8 cellular contexts compared by ENCODE assay signal in the genomic region with DNA sequence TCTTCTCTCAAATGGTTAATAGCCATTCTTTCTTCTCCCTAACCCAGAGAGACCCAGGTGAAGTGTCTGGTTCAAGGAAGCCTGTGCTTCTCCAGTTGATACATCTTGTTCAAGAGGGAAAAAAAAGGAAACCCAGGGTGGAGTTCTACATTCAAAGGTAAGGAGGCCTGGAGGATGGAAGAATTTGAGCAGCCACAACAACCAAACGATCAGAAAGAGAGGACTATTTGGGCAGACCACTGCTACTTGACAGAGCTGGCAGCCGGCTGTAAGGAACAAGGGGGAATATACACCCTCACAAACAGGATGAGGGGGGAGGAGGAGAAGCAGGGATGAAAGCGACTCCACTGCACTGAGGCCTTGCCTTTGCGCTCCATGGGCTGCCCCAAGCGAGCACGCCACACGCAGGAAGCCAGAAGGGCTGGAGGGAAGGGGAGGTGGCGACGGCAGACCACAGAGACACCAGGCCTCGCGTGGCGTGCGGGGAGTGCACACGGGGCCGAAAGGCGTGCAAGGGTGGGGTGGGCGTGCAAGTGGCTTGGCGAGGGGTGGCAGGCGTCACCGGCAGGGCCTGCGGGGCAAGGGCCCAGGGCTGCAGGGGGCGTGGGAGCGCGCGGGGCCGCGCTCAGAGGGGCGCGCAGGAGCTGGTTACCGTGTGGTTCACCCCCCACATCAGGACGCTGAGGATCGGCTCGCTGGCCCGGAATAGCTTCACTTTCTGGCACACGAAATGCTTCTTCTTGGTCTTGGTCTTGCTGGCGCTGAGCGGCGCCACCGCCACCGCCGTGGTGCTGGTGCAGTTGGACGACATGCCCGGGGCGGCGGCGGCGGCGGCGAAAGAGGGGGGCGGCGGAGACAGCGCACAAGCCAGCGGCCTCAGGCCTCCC. TPM values are rescaled to one million over a fixed set of nuclear protein-coding genes. Genes with fewer than 3 reads are reported as not detected.
DNase-seq lines count a peak whose midpoint lies in the region; ATAC-seq, FAIRE-seq and TF ChIP-seq lines count a peak whose summit lies in the region.

No MANE protein-coding gene starts in this region.

- intact Hi-C loops in Right ventricle myocardium inferior (cut with DNase I) (loop anchor here (5.0 kb wide), 2 partner anchors 47 to 92 kb away; partner anchors contain the start of genes MLLT6 and PSMB3), pancreas (cut with DNase I) (no loop called here)

- WGBS in pancreas, 2 donors, result 0% methylated on average over 38 to 53 of the region's 53 CpGs
- WGBS in upper lobe of left lung, 2 donors, result 0% methylated on average over 11 to 13 of the region's 53 CpGs

- peak overlapping the region; percentile 97 to 100 (median 100) for H3K27ac ChIP-seq in pancreas
- H3K27ac ChIP-seq in upper lobe of left lung, result peak overlapping the region; percentile 99 to 100 (median 100)

- TF ChIP-seq POLR2A in upper lobe of left lung (IDR thresholded peaks at IDR 0.05), result no peak

- no peak for TF ChIP-seq EP300 in upper lobe of left lung (IDR thresholded peaks at IDR 0.05)

- peaks cover 0 to 21% (median 5%) of the 10 kb centered on the region in 3 donors for H3K36me3 ChIP-seq in pancreas
- H3K36me3 ChIP-seq in upper lobe of left lung, result peaks cover 14 to 30% (median 25%) of the 10 kb centered on the region in 4 donors

- H3K4me3 ChIP-seq in pancreas (peak overlapping the region; percentile 87 to 90 (median 89)), upper lobe of left lung (peak overlapping the region; percentile 87 to 98 (median 97))

- H3K9me3 ChIP-seq in pancreas, result no peaks in the 10 kb centered on the region
- no peaks in the 10 kb centered on the region for H3K9me3 ChIP-seq in upper lobe of left lung

- no peak for FAIRE-seq in pancreas (lab: Jason Lieb, UNC)

- no peaks in the 10 kb centered on the region for H3K27me3 ChIP-seq in pancreas
- H3K27me3 ChIP-seq in upper lobe of left lung, result no peaks in the 10 kb centered on the region

- TF ChIP-seq CTCF in pancreas (IDR thresholded peaks at IDR 0.05) (no peak), upper lobe of left lung (IDR thresholded peaks at IDR 0.05) (peak in 1 of 6 experiments; percentile 11)

- H3K4me1 ChIP-seq in pancreas (peaks cover 6 to 29% (median 16%) of the 10 kb centered on the region in 3 donors), upper lobe of left lung (peaks cover 28 to 46% (median 34%) of the 10 kb centered on the region in 4 donors)

- peak; percentile 60 for DNase-seq in AG08396 (ENCODE audit: low spot score)
- DNase-seq in RKO (ENCODE audit: low spot score), result peak; percentile 56
- peak; percentile 54 for DNase-seq in activated naive CD4-positive, alpha-beta T cell treated with anti-CD3 and anti-CD28 coated beads, Interleukin-2, amount 50 U/mL, for 16 hours
- DNase-seq in Right ventricle myocardium inferior (ENCODE audit: missing footprints), result peak; percentile 83
- DNase-seq in pancreas, result peak in 3 of 6 donors; percentile 40 to 84 (median 51)
- peak in 1 of 2 donors; percentile 56 for DNase-seq in upper lobe of left lung

- ATAC-seq in GM18868 (IDR thresholded peaks at IDR 0.05; ENCODE audit: unreplicated experiment) (peak; percentile 23), HG03139 (IDR thresholded peaks at IDR 0.05; ENCODE audit: unreplicated experiment) (peak; percentile 24), Right ventricle myocardium inferior (peak; percentile 32), pancreas (peak; percentile 15 to 42 (median 30)), upper lobe of left lung (ENCODE audit: low FRiP score in 2 of 2) (peak; percentile 51 to 57)

RNA-seq across cellular contexts. Expression of gene PIP4K2B, which starts 0.5 kb away (rescaled TPM):
- total RNA-seq in Right ventricle myocardium inferior (49.7 TPM), pancreas (10 to 100 TPM in 5 of 6 donors, 1 to 10 TPM in 1; 9.0 to 22.2 (median 11.7) TPM), upper lobe of left lung (10 to 100 TPM; 36.3 to 67.1 (median 38.8) TPM)
- 10 to 100 TPM; 14.2 to 17.0 TPM for polyA plus RNA-seq in pancreas

RNA-seq across cellular contexts. Expression of gene CWC25, which starts 26.3 kb away (rescaled TPM):
- total RNA-seq in Right ventricle myocardium inferior, result 9.4 TPM
- 10 to 100 TPM in 1 of 6 donors, 1 to 10 TPM in 5; 7.5 to 11.4 (median 8.0) TPM for total RNA-seq in pancreas
- 10 to 100 TPM; 19.4 to 24.0 TPM for polyA plus RNA-seq in pancreas
- total RNA-seq in upper lobe of left lung, result 100 to 1,000 TPM in 1 of 6 donors, 10 to 100 TPM in 5; 21.3 to 118 (median 29.5) TPM

RNA-seq across cellular contexts. Expression of gene PSMB3, which starts 46.3 kb away (rescaled TPM):
- total RNA-seq in Right ventricle myocardium inferior (175 TPM), pancreas (10 to 100 TPM; 27.7 to 74.7 (median 54.5) TPM), upper lobe of left lung (100 to 1,000 TPM in 2 of 6 donors, 10 to 100 TPM in 4; 61.8 to 157 (median 79.2) TPM)
- polyA plus RNA-seq in pancreas, result 100 to 1,000 TPM; 104 to 107 TPM

RNA-seq across cellular contexts. Expression of gene PCGF2, which starts 50.7 kb away (rescaled TPM):
- total RNA-seq in Right ventricle myocardium inferior (24.4 TPM), pancreas (10 to 100 TPM; 12.9 to 25.2 (median 21.1) TPM), upper lobe of left lung (10 to 100 TPM; 14.6 to 51.7 (median 31.9) TPM)
- polyA plus RNA-seq in pancreas, result 10 to 100 TPM; 39.2 to 39.6 TPM

RNA-seq across cellular contexts. Expression of gene RPL23, which starts 54.7 kb away (rescaled TPM):
- 897 TPM for total RNA-seq in Right ventricle myocardium inferior
- 100 to 1,000 TPM; 569 to 994 (median 828) TPM for total RNA-seq in pancreas
- 1,000 to 10,000 TPM; 1,404 to 1,507 TPM for polyA plus RNA-seq in pancreas
- total RNA-seq in upper lobe of left lung, result 1,000 to 10,000 TPM in 4 of 6 donors, 100 to 1,000 TPM in 2; 542 to 1,288 (median 1,062) TPM
